In genomic region chr4:94472056-94472826, GRCh38 we compare ENCODE assay signal across 13 cellular contexts. TPM values are rescaled to one million over a fixed set of nuclear protein-coding genes. Genes with fewer than 3 reads are reported as not detected.
A peak's percentile ranks its signal among the peaks of the same experiment; 100 is the strongest.
DNase-seq lines count a peak whose midpoint lies in the region; FAIRE-seq and TF ChIP-seq lines count a peak whose summit lies in the region.
"Had no signal": no experiment of that assay in that cellular context is flagged by ENCODE, and none has a peak within 500 bp of the region (broad histone marks: within the 10 kb centered on the region; RNA-seq: fewer than 3 reads in every experiment).

No MANE protein-coding gene starts in this region.

- no peak for TF ChIP-seq POLR2A in breast epithelium (IDR thresholded peaks at IDR 0.05)

- H3K36me3 ChIP-seq in breast epithelium (no peaks in the 10 kb centered on the region), tibial artery (no peaks in the 10 kb centered on the region)

- no peak for TF ChIP-seq CTCF in MCF 10A (IDR thresholded peaks at IDR 0.05; ENCODE audit: unreplicated experiment)
- TF ChIP-seq CTCF in breast epithelium (IDR thresholded peaks at IDR 0.05), result no peak
- no peak for TF ChIP-seq CTCF in fibroblast of the aortic adventitia (IDR thresholded peaks at IDR 0.05; ENCODE audit: insufficient read depth, low read length)
- TF ChIP-seq CTCF in tibial artery (IDR thresholded peaks at IDR 0.05), result no peak
- no peak for TF ChIP-seq CTCF in D721Med (IDR thresholded peaks at IDR 0.05; ENCODE audit: insufficient read depth, missing control alignments)

- no peaks in the 10 kb centered on the region for H3K27me3 Mint-ChIP-seq in MCF 10A (ENCODE audit: insufficient read depth, unreplicated experiment)
- H3K27me3 Mint-ChIP-seq: activated CD4-positive, alpha-beta memory T cell treated with anti-CD3 and anti-CD28 coated beads, Interleukin-2, amount 10 ng/mL, durations not matched to agents 7 days and 5 days had no signal

- no peak for FAIRE-seq in D721Med (lab: Jason Lieb, UNC)
- FAIRE-seq: GM12878 had no signal

- H3K36me3 Mint-ChIP-seq in MCF 10A (ENCODE audit: insufficient read depth, unreplicated experiment), result peaks cover 44% of the 10 kb centered on the region

- peak; percentile 44 for DNase-seq in MCF 10A (ENCODE audit: unreplicated experiment)
- DNase-seq in breast epithelium (ENCODE audit: low spot score in 2 of 2), result no peak
- peak; percentile 86 for DNase-seq in RPMI7951 (ENCODE audit: low read depth)
- peak; percentile 80 for DNase-seq in fibroblast of the aortic adventitia (ENCODE audit: low read depth)
- no peak for DNase-seq in tibial artery
- no peak for DNase-seq in iPS-NIHi7 (ENCODE audit: extremely low spot score)
- no peak for DNase-seq in SK-N-DZ (ENCODE audit: low spot score)
- no peak for DNase-seq in D721Med (ENCODE audit: insufficient read length, low spot score)
- DNase-seq: activated CD4-positive, alpha-beta memory T cell treated with anti-CD3 and anti-CD28 coated beads, Interleukin-2, amount 10 ng/mL, durations not matched to agents 7 days and 5 days; AML-193; anterior cingulate cortex had no signal

- H3K4me3 Mint-ChIP-seq in MCF 10A (ENCODE audit: unreplicated experiment), result no peak overlapping the region
- H3K4me3 Mint-ChIP-seq: activated CD4-positive, alpha-beta memory T cell treated with anti-CD3 and anti-CD28 coated beads, Interleukin-2, amount 10 ng/mL, durations not matched to agents 7 days and 5 days had no signal

- H3K9me3 Mint-ChIP-seq in MCF 10A (ENCODE audit: unreplicated experiment), result no peaks in the 10 kb centered on the region
- H3K9me3 Mint-ChIP-seq: activated CD4-positive, alpha-beta memory T cell treated with anti-CD3 and anti-CD28 coated beads, Interleukin-2, amount 10 ng/mL, durations not matched to agents 7 days and 5 days had no signal

- peaks cover 25% of the 10 kb centered on the region for H3K4me1 Mint-ChIP-seq in MCF 10A (ENCODE audit: insufficient read depth, unreplicated experiment)

- CTCF ChIA-PET in MCF 10A (lab: Yijun Ruan, JAX), result no interaction called here

- no TSS peak for BruUV-seq in MCF 10A (replicated peaks; lab: Mats Ljungman, UMichigan)

- intact Hi-C loops in MCF 10A (cut with micrococcal nuclease) (no loop called here), breast epithelium (cut with DNase I; ENCODE audit: low total_unique reads) (no loop called here), tibial artery (cut with DNase I; ENCODE audit: low total_unique reads) (no loop called here)

- no peak overlapping the region for H3K27ac Mint-ChIP-seq in MCF 10A (ENCODE audit: low read depth, unreplicated experiment)
- H3K27ac Mint-ChIP-seq: activated CD4-positive, alpha-beta memory T cell treated with anti-CD3 and anti-CD28 coated beads, Interleukin-2, amount 10 ng/mL, durations not matched to agents 7 days and 5 days had no signal

- H3K4me1 ChIP-seq in breast epithelium (peaks cover 0 to 4% of the 10 kb centered on the region in 2 donors), tibial artery (peaks cover 0 to 93% (median 47%) of the 10 kb centered on the region in 4 donors)

- peak overlapping the region in 1 of 2 donors; percentile 34 for H3K27ac ChIP-seq in breast epithelium
- H3K27ac ChIP-seq in tibial artery, result peak overlapping the region; percentile 5 to 41
- H3K27ac ChIP-seq: SJSA1 had no signal

- H3K4me3 ChIP-seq in breast epithelium (no peak overlapping the region), fibroblast of the aortic adventitia (ENCODE audit: low read depth, low read length) (no peak overlapping the region), tibial artery (no peak overlapping the region)
- H3K4me3 ChIP-seq: GM12878, SJSA1 had no signal

- no peaks in the 10 kb centered on the region for H3K27me3 ChIP-seq in breast epithelium
- no peaks in the 10 kb centered on the region for H3K27me3 ChIP-seq in tibial artery
- H3K27me3 ChIP-seq: SJSA1 had no signal

- POLR2A ChIA-PET in MCF 10A (lab: Yijun Ruan, JAX), result no interaction called here

- H3K9me3 ChIP-seq in breast epithelium, result no peaks in the 10 kb centered on the region
- H3K9me3 ChIP-seq in tibial artery, result no peaks in the 10 kb centered on the region
- H3K9me3 ChIP-seq: SJSA1 had no signal

RNA-seq across cellular contexts. Expression of gene PDLIM5, which starts 20.5 kb away (rescaled TPM):
- 151 and 158 TPM in 2 replicates for total RNA-seq in MCF 10A (2022)
- total RNA-seq in breast epithelium, result 100 to 1,000 TPM; 120 to 263 (median 158) TPM
- 44.6 and 55.9 TPM in 2 replicates for total RNA-seq in RPMI7951 (2014; rRNA removed; shearing (Covaris generic))
- total RNA-seq in fibroblast of the aortic adventitia (ENCODE audit: low replicate concordance), result 84.3 and 124 TPM in 2 replicates
- 8.9 and 12.6 TPM in 2 replicates for polyA plus RNA-seq in SK-N-DZ (2014; cell fraction: cytosol; rRNA removed)
- polyA plus RNA-seq in SK-N-DZ (2014; cell fraction: nucleus; rRNA removed), result 3.0 and 3.1 TPM in 2 replicates

Comparison
In these comparisons a context has a peak if more than half of its experiments do, and no peak if none do; other contexts are left out.
1. DNase-seq: peak in MCF 10A (single experiment), RPMI7951 (single experiment) and fibroblast of the aortic adventitia (single experiment); none in breast epithelium (0 of 2), tibial artery (0 of 2), iPS-NIHi7 (single experiment), SK-N-DZ (single experiment) and D721Med (single experiment).